9 cellular contexts compared by ENCODE assay signal in genomic region chr7:37916017-37916672, GRCh38. TPM values are rescaled to one million over a fixed set of nuclear protein-coding genes. Genes with fewer than 3 reads are reported as not detected.
A peak's percentile ranks its signal among the peaks of the same experiment; 100 is the strongest.
DNase-seq lines count a peak whose midpoint lies in the region; ATAC-seq lines count a peak whose summit lies in the region.
"Had no signal": no experiment of that assay in that cellular context is flagged by ENCODE, and none has a peak within 500 bp of the region (broad histone marks: within the 10 kb centered on the region; RNA-seq: fewer than 3 reads in every experiment).

No MANE protein-coding gene starts in this region.

- POLR2A ChIA-PET in activated CD8-positive, alpha-beta T cell treated with anti-CD3 and anti-CD28 coated beads, Interleukin-2, amount 10 ng/mL, durations not matched to agents 7 days and 5 days (lab: Charles Lee): interaction anchor here (0.6 kb wide), 1 partner anchor 13 kb away, joined by 4 read pairs; no protein-coding TSS in a partner anchor

- H3K9me3 ChIP-seq in iPS-18a (ENCODE audit: control insufficient read depth, low read depth, low read length): no peaks in the 10 kb centered on the region

- peak overlapping the region; percentile 51 for H3K4me3 Mint-ChIP-seq in activated CD8-positive, alpha-beta T cell treated with anti-CD3 and anti-CD28 coated beads, Interleukin-2, amount 10 ng/mL, durations not matched to agents 7 days and 5 days
- H3K4me3 Mint-ChIP-seq in stimulated activated naive CD8-positive, alpha-beta T cell treated with anti-CD3 and anti-CD28 coated beads, Interleukin-15, amount 100 ng/mL, for 72 hours: peak overlapping the region; percentile 55 to 78
- H3K4me3 Mint-ChIP-seq: activated B cell treated with CpG ODN at 0.5 μM for 24 hours had no signal

- DNase-seq in NCI-H524 (lab: John Stamatoyannopoulos, UW): peak; percentile 11 to 37
- no peak for DNase-seq in NCI-H524 treated with DMSO at 0.1 percent for 48 hours (lab: John Stamatoyannopoulos, UW)
- DNase-seq in activated CD8-positive, alpha-beta T cell treated with anti-CD3 and anti-CD28 coated beads, Interleukin-2, amount 10 ng/mL, durations not matched to agents 7 days and 5 days: no peak
- DNase-seq in stimulated activated naive CD8-positive, alpha-beta T cell treated with anti-CD3 and anti-CD28 coated beads, Interleukin-15, amount 100 ng/mL, for 72 hours: peak in 1 of 2 donors; percentile 17
- DNase-seq in kidney glomerular epithelial cell (lab: John Stamatoyannopoulos, UW): no peak
- DNase-seq in NK-92 (lab: John Stamatoyannopoulos, UW; ENCODE audit: unreplicated experiment): no peak
- DNase-seq: activated B cell treated with CpG ODN at 0.5 μM for 24 hours had no signal

- H3K27ac Mint-ChIP-seq in activated CD8-positive, alpha-beta T cell treated with anti-CD3 and anti-CD28 coated beads, Interleukin-2, amount 10 ng/mL, durations not matched to agents 7 days and 5 days: no peak overlapping the region
- peak overlapping the region in 1 of 2 donors; percentile 71 for H3K27ac Mint-ChIP-seq in stimulated activated naive CD8-positive, alpha-beta T cell treated with anti-CD3 and anti-CD28 coated beads, Interleukin-15, amount 100 ng/mL, for 72 hours
- H3K27ac Mint-ChIP-seq: activated B cell treated with CpG ODN at 0.5 μM for 24 hours had no signal

- peak overlapping the region; percentile 66 for H3K4me3 ChIP-seq in iPS-18a (ENCODE audit: low read length)

- no peaks in the 10 kb centered on the region for H3K9me3 Mint-ChIP-seq in activated CD8-positive, alpha-beta T cell treated with anti-CD3 and anti-CD28 coated beads, Interleukin-2, amount 10 ng/mL, durations not matched to agents 7 days and 5 days (ENCODE audit: insufficient read depth)
- no peaks in the 10 kb centered on the region for H3K9me3 Mint-ChIP-seq in stimulated activated naive CD8-positive, alpha-beta T cell treated with anti-CD3 and anti-CD28 coated beads, Interleukin-15, amount 100 ng/mL, for 72 hours
- H3K9me3 Mint-ChIP-seq: activated B cell treated with CpG ODN at 0.5 μM for 24 hours had no signal

- H3K27ac ChIP-seq in iPS-18a (ENCODE audit: low read length): no peak overlapping the region

- no peak for ATAC-seq in activated CD8-positive, alpha-beta T cell treated with anti-CD3 and anti-CD28 coated beads, Interleukin-2, amount 10 ng/mL, durations not matched to agents 7 days and 5 days
- ATAC-seq in stimulated activated naive CD8-positive, alpha-beta T cell treated with anti-CD3 and anti-CD28 coated beads, Interleukin-15, amount 100 ng/mL, for 72 hours: no peak
- no peak for ATAC-seq in GM19467 (IDR thresholded peaks at IDR 0.05; ENCODE audit: unreplicated experiment)

- H3K9ac ChIP-seq in iPS-18a (ENCODE audit: low read length): peak overlapping the region; percentile 13

- H3K4me1 Mint-ChIP-seq in activated CD8-positive, alpha-beta T cell treated with anti-CD3 and anti-CD28 coated beads, Interleukin-2, amount 10 ng/mL, durations not matched to agents 7 days and 5 days (ENCODE audit: low read depth): peaks cover 21% of the 10 kb centered on the region
- H3K4me1 Mint-ChIP-seq in stimulated activated naive CD8-positive, alpha-beta T cell treated with anti-CD3 and anti-CD28 coated beads, Interleukin-15, amount 100 ng/mL, for 72 hours: peaks cover 28% of the 10 kb centered on the region

- CTCF ChIA-PET in activated CD8-positive, alpha-beta T cell treated with anti-CD3 and anti-CD28 coated beads, Interleukin-2, amount 10 ng/mL, durations not matched to agents 7 days and 5 days (lab: Charles Lee): interaction anchor here (1.0 to 1.7 kb wide), 3 partner anchors 8 to 300 kb away, joined by 3 to 6 read pairs (median 5); no protein-coding TSS in a partner anchor

- H3K4me1 ChIP-seq in iPS-18a (ENCODE audit: control insufficient read depth, low read depth, low read length): peaks cover 4% of the 10 kb centered on the region

- peaks cover 60% of the 10 kb centered on the region for H3K27me3 Mint-ChIP-seq in activated CD8-positive, alpha-beta T cell treated with anti-CD3 and anti-CD28 coated beads, Interleukin-2, amount 10 ng/mL, durations not matched to agents 7 days and 5 days (ENCODE audit: low read depth)
- H3K27me3 Mint-ChIP-seq in stimulated activated naive CD8-positive, alpha-beta T cell treated with anti-CD3 and anti-CD28 coated beads, Interleukin-15, amount 100 ng/mL, for 72 hours: peaks cover 82% of the 10 kb centered on the region

- H3K36me3 ChIP-seq in iPS-18a (ENCODE audit: control insufficient read depth, low read depth, low read length): no peaks in the 10 kb centered on the region

- peaks cover 68% of the 10 kb centered on the region for H3K27me3 ChIP-seq in iPS-18a (ENCODE audit: control insufficient read depth, insufficient read depth, low read length)

- H3K36me3 Mint-ChIP-seq in activated CD8-positive, alpha-beta T cell treated with anti-CD3 and anti-CD28 coated beads, Interleukin-2, amount 10 ng/mL, durations not matched to agents 7 days and 5 days (ENCODE audit: low read depth): no peaks in the 10 kb centered on the region

RNA-seq across cellular contexts. Expression of gene SFRP4, which starts 0.5 kb away (rescaled TPM):
- total RNA-seq in activated CD8-positive, alpha-beta T cell treated with anti-CD3 and anti-CD28 coated beads, Interleukin-2, amount 10 ng/mL, durations not matched to agents 7 days and 5 days: not detected
- total RNA-seq: activated B cell treated with CpG ODN at 0.5 μM for 24 hours had no signal

RNA-seq across cellular contexts. Expression of gene EPDR1, which starts 4.3 kb away (rescaled TPM):
- total RNA-seq in activated CD8-positive, alpha-beta T cell treated with anti-CD3 and anti-CD28 coated beads, Interleukin-2, amount 10 ng/mL, durations not matched to agents 7 days and 5 days: 1 to 10 TPM in 1 of 2 experiments, under 1 TPM in 1; 0.52 to 1.0 TPM

Comparison
In these comparisons a context has a peak if more than half of its experiments do, and no peak if none do; other contexts are left out.
1. DNase-seq: peak in NCI-H524 (2 of 2); none in NCI-H524 treated with DMSO at 0.1 percent for 48 hours (single experiment), activated CD8-positive, alpha-beta T cell treated with anti-CD3 and anti-CD28 coated beads, Interleukin-2, amount 10 ng/mL, durations not matched to agents 7 days and 5 days (single experiment), kidney glomerular epithelial cell (single experiment) and NK-92 (single experiment).